ENCODE assay signal across 1 cellular context in the genomic region with DNA sequence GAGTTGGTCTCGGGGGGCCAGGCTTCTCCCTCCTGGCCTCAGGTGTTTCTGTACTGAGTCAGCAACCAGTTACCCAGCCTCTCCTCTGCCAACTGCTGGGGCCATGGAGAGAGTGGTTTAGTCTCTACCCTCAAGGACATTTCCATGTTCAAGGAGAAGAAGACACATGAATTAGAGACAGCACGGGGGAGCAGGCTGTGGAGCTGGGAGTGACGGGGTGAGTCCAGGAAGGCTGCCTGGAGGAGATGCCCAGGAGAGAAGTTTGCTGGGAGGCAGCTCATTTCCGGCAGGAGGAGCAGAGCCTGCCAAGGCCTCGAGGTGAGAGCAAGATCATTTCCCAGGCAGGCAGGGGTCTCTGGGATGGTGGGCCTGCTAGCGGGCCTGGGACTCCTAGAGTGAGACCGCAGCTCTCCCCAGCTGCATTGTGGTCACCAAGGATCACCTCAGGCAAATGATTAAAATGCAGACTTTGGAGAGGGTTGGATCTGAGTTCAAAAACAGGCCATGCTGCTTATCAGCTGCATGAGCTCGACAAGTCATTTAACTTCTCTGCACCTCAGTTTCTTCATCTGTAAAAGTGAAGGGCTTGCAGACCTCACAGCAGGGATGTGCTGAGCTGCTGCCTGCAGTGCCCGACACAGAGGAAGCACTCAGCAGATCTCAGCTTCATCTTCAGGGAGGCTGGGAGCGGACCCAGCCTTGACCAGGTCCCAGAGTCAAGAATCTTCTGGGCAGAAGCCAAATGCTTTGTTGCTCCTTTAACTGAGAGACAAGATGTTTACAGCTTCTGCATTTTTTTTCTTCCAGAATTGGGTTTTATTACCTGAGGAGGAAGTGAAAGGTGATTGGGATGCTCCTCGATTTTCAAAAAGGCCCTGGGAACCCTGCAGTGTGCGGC.
A peak's percentile ranks its signal among the peaks of the same experiment; 100 is the strongest.
TF ChIP-seq lines count a peak whose summit lies in the region.

No MANE protein-coding gene starts in this region.

TF ChIP-seq in GM12878, 131 proteins besides CTCF, POLR2A, EP300 and RAD21:
- TF ChIP-seq PAX5 (IDR thresholded peaks at IDR 0.05; ENCODE audit: borderline replicate concordance, low read depth, low read length), result no peak
- no peak for TF ChIP-seq MXI1 (IDR thresholded peaks at IDR 0.05; ENCODE audit: low read depth, low read length)
- no peak for TF ChIP-seq DPF2 (IDR thresholded peaks at IDR 0.05)
- no peak for TF ChIP-seq KAT2A (conservative IDR thresholded peaks at IDR 0.05; ENCODE audit: control insufficient read depth, low read depth, low read length)
- TF ChIP-seq TCF3 (IDR thresholded peaks at IDR 0.05; ENCODE audit: borderline replicate concordance, insufficient read depth, low read depth, low read length), result no peak
- no peak for TF ChIP-seq CEBPB (IDR thresholded peaks at IDR 0.05; ENCODE audit: borderline replicate concordance in 1 of 2, low read depth in 2 of 2, low read length in 2 of 2)
- TF ChIP-seq, protein P1, sequence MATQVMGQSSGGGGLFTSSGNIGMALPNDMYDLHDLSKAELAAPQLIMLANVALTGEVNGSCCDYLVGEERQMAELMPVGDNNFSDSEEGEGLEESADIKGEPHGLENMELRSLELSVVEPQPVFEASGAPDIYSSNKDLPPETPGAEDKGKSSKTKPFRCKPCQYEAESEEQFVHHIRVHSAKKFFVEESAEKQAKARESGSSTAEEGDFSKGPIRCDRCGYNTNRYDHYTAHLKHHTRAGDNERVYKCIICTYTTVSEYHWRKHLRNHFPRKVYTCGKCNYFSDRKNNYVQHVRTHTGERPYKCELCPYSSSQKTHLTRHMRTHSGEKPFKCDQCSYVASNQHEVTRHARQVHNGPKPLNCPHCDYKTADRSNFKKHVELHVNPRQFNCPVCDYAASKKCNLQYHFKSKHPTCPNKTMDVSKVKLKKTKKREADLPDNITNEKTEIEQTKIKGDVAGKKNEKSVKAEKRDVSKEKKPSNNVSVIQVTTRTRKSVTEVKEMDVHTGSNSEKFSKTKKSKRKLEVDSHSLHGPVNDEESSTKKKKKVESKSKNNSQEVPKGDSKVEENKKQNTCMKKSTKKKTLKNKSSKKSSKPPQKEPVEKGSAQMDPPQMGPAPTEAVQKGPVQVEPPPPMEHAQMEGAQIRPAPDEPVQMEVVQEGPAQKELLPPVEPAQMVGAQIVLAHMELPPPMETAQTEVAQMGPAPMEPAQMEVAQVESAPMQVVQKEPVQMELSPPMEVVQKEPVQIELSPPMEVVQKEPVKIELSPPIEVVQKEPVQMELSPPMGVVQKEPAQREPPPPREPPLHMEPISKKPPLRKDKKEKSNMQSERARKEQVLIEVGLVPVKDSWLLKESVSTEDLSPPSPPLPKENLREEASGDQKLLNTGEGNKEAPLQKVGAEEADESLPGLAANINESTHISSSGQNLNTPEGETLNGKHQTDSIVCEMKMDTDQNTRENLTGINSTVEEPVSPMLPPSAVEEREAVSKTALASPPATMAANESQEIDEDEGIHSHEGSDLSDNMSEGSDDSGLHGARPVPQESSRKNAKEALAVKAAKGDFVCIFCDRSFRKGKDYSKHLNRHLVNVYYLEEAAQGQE (IDR thresholded peaks at IDR 0.05; ENCODE audit: low read depth, low read length), result no peak
- TF ChIP-seq IRF4 (IDR thresholded peaks at IDR 0.05; ENCODE audit: low read depth, low read length), result no peak
- TF ChIP-seq ETV6 (conservative IDR thresholded peaks at IDR 0.05 in 1 of 2, IDR thresholded peaks at IDR 0.05 in 1 of 2; ENCODE audit: borderline replicate concordance in 1 of 2, low read depth in 1 of 2), result no peak
- no peak for TF ChIP-seq SREBF1 (IDR thresholded peaks at IDR 0.05; ENCODE audit: low read length)
- TF ChIP-seq SUPT20H (IDR thresholded peaks at IDR 0.05; ENCODE audit: borderline replicate concordance, control insufficient read depth, low read depth, low read length), result no peak
- TF ChIP-seq, protein P2, sequence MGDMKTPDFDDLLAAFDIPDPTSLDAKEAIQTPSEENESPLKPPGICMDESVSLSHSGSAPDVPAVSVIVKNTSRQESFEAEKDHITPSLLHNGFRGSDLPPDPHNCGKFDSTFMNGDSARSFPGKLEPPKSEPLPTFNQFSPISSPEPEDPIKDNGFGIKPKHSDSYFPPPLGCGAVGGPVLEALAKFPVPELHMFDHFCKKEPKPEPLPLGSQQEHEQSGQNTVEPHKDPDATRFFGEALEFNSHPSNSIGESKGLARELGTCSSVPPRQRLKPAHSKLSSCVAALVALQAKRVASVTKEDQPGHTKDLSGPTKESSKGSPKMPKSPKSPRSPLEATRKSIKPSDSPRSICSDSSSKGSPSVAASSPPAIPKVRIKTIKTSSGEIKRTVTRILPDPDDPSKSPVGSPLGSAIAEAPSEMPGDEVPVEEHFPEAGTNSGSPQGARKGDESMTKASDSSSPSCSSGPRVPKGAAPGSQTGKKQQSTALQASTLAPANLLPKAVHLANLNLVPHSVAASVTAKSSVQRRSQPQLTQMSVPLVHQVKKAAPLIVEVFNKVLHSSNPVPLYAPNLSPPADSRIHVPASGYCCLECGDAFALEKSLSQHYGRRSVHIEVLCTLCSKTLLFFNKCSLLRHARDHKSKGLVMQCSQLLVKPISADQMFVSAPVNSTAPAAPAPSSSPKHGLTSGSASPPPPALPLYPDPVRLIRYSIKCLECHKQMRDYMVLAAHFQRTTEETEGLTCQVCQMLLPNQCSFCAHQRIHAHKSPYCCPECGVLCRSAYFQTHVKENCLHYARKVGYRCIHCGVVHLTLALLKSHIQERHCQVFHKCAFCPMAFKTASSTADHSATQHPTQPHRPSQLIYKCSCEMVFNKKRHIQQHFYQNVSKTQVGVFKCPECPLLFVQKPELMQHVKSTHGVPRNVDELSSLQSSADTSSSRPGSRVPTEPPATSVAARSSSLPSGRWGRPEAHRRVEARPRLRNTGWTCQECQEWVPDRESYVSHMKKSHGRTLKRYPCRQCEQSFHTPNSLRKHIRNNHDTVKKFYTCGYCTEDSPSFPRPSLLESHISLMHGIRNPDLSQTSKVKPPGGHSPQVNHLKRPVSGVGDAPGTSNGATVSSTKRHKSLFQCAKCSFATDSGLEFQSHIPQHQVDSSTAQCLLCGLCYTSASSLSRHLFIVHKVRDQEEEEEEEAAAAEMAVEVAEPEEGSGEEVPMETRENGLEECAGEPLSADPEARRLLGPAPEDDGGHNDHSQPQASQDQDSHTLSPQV (IDR thresholded peaks at IDR 0.05), result no peak
- TF ChIP-seq KLF5 (IDR thresholded peaks at IDR 0.05; ENCODE audit: partially characterized antibody), result no peak
- TF ChIP-seq, protein P3, sequence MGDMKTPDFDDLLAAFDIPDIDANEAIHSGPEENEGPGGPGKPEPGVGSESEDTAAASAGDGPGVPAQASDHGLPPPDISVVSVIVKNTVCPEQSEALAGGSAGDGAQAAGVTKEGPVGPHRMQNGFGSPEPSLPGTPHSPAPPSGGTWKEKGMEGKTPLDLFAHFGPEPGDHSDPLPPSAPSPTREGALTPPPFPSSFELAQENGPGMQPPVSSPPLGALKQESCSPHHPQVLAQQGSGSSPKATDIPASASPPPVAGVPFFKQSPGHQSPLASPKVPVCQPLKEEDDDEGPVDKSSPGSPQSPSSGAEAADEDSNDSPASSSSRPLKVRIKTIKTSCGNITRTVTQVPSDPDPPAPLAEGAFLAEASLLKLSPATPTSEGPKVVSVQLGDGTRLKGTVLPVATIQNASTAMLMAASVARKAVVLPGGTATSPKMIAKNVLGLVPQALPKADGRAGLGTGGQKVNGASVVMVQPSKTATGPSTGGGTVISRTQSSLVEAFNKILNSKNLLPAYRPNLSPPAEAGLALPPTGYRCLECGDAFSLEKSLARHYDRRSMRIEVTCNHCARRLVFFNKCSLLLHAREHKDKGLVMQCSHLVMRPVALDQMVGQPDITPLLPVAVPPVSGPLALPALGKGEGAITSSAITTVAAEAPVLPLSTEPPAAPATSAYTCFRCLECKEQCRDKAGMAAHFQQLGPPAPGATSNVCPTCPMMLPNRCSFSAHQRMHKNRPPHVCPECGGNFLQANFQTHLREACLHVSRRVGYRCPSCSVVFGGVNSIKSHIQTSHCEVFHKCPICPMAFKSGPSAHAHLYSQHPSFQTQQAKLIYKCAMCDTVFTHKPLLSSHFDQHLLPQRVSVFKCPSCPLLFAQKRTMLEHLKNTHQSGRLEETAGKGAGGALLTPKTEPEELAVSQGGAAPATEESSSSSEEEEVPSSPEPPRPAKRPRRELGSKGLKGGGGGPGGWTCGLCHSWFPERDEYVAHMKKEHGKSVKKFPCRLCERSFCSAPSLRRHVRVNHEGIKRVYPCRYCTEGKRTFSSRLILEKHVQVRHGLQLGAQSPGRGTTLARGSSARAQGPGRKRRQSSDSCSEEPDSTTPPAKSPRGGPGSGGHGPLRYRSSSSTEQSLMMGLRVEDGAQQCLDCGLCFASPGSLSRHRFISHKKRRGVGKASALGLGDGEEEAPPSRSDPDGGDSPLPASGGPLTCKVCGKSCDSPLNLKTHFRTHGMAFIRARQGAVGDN (IDR thresholded peaks at IDR 0.05), result peak; percentile 47; the same call in 1 of the 2 replicates
- TF ChIP-seq POLR2AphosphoS2 (IDR thresholded peaks at IDR 0.05; ENCODE audit: low read depth, low read length), result 0 out of 2 replicates have a peak, but pooled peaks have one; percentile 8
- TF ChIP-seq EED (IDR thresholded peaks at IDR 0.05; ENCODE audit: low read depth), result no peak; the same call in 1 of the 2 replicates
- no peak for TF ChIP-seq MTA2 (IDR thresholded peaks at IDR 0.05; ENCODE audit: low read depth)
- TF ChIP-seq HDGF (IDR thresholded peaks at IDR 0.05), result peak; percentile 52; the same call in 1 of the 2 replicates
- TF ChIP-seq, protein P4, sequence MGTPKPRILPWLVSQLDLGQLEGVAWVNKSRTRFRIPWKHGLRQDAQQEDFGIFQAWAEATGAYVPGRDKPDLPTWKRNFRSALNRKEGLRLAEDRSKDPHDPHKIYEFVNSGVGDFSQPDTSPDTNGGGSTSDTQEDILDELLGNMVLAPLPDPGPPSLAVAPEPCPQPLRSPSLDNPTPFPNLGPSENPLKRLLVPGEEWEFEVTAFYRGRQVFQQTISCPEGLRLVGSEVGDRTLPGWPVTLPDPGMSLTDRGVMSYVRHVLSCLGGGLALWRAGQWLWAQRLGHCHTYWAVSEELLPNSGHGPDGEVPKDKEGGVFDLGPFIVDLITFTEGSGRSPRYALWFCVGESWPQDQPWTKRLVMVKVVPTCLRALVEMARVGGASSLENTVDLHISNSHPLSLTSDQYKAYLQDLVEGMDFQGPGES (IDR thresholded peaks at IDR 0.05), result 0 out of 2 replicates have a peak, but pooled peaks have one; percentile 1
- TF ChIP-seq WRNIP1 (IDR thresholded peaks at IDR 0.05; ENCODE audit: borderline replicate concordance, low read depth, low read length), result peak; percentile 78; the same call in 1 of the 2 replicates
- 0 out of 2 replicates have a peak, but pooled peaks have one; percentile 5 for TF ChIP-seq BCL11A (IDR thresholded peaks at IDR 0.05; ENCODE audit: low read depth, low read length)
- TF ChIP-seq IKZF1 (conservative IDR thresholded peaks at IDR 0.05), result no peak
- TF ChIP-seq, protein P5, sequence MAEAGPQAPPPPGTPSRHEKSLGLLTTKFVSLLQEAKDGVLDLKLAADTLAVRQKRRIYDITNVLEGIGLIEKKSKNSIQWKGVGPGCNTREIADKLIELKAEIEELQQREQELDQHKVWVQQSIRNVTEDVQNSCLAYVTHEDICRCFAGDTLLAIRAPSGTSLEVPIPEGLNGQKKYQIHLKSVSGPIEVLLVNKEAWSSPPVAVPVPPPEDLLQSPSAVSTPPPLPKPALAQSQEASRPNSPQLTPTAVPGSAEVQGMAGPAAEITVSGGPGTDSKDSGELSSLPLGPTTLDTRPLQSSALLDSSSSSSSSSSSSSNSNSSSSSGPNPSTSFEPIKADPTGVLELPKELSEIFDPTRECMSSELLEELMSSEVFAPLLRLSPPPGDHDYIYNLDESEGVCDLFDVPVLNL (IDR thresholded peaks at IDR 0.05; ENCODE audit: low read depth, low read length), result no peak
- no peak for TF ChIP-seq YBX1 (IDR thresholded peaks at IDR 0.05)
- TF ChIP-seq GATAD2B (conservative IDR thresholded peaks at IDR 0.05; ENCODE audit: low read depth), result 0 out of 2 replicates have a peak, but pooled peaks have one; percentile 11
- TF ChIP-seq POU2F2 (IDR thresholded peaks at IDR 0.05; ENCODE audit: borderline replicate concordance, low read depth, low read length), result no peak
- TF ChIP-seq, protein P6, sequence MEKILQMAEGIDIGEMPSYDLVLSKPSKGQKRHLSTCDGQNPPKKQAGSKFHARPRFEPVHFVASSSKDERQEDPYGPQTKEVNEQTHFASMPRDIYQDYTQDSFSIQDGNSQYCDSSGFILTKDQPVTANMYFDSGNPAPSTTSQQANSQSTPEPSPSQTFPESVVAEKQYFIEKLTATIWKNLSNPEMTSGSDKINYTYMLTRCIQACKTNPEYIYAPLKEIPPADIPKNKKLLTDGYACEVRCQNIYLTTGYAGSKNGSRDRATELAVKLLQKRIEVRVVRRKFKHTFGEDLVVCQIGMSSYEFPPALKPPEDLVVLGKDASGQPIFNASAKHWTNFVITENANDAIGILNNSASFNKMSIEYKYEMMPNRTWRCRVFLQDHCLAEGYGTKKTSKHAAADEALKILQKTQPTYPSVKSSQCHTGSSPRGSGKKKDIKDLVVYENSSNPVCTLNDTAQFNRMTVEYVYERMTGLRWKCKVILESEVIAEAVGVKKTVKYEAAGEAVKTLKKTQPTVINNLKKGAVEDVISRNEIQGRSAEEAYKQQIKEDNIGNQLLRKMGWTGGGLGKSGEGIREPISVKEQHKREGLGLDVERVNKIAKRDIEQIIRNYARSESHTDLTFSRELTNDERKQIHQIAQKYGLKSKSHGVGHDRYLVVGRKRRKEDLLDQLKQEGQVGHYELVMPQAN (conservative IDR thresholded peaks at IDR 0.05), result no peak
- TF ChIP-seq SIN3A (IDR thresholded peaks at IDR 0.05; ENCODE audit: low read depth, low read length), result no peak
